Comparison of ENCODE assay signal across 19 cellular contexts in the genomic region with DNA sequence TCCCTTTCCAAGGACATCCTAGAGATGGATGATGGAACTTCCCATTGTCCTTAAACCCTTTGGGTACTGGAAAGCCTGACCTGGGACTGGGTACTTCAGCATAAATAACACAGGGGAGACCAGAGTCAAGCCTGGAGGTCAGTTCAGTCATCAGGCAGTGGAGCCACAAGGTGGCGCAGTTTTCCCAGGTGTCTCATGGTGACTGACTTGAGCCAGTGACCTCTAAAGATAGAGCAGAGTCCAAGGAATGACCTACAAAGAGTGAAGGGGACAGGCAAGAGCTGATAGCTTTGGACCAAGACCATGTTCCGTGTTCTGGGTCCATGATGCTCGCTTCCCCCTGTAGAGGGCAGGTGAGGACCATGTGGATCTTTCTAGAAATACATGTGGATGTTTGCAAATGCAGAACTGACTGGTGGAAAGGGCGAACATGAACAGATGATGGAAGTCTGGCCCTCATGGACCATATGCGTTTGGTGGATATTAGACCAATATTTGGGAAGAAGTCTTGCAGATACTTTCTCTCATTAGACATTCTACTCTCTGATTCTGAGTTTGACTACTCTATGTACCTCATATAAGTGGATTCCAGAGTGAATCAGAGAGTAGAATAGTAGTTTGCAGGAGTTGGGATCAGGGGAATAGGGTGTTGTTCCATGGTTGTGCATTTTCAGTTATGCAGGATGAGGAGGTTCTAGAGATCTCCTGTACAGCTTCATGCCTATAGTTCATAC. TPM values are rescaled to one million over a fixed set of nuclear protein-coding genes. Genes with fewer than 3 reads are reported as not detected.
DNase-seq lines count a peak whose midpoint lies in the region; ATAC-seq and TF ChIP-seq lines count a peak whose summit lies in the region.
"Not testable (repeated sequence)": the region's sequence is repeated elsewhere in the genome, so short reads cannot be mapped to it uniquely, and the experiment has no call there.
"Had no signal": no experiment of that assay in that cellular context is flagged by ENCODE, and none has a peak within 500 bp of the region (broad histone marks: within the 10 kb centered on the region; RNA-seq: fewer than 3 reads in every experiment).

No MANE protein-coding gene starts in this region.

- not testable (repeated sequence) for H3K9me3 ChIP-seq in mucosa of descending colon

- not testable (repeated sequence) for H3K9me3 Mint-ChIP-seq in activated T-cell treated with anti-CD3 and anti-CD28 coated beads, Interleukin-2, amount 50 U/mL, for 72 hours; endothelial cell (ENCODE audit: unreplicated experiment)

- ATAC-seq in activated T-cell treated with anti-CD3 and anti-CD28 coated beads, Interleukin-2, amount 50 U/mL, for 72 hours (replicated peaks in 1 of 2); mucosa of descending colon: not testable (repeated sequence)

- not testable (repeated sequence) for H3K36me3 Mint-ChIP-seq in activated T-cell treated with anti-CD3 and anti-CD28 coated beads, Interleukin-2, amount 50 U/mL, for 72 hours (ENCODE audit: insufficient read depth in 2 of 2); endothelial cell (ENCODE audit: low read depth, unreplicated experiment)

- intact Hi-C loops in mucosa of descending colon (cut with DNase I, micrococcal nuclease) = not testable (repeated sequence)

- DNase-seq in COR-L47 (lab: John Stamatoyannopoulos, UW) = peak; percentile 1
- not testable (repeated sequence) for DNase-seq in GM13977 (ENCODE audit: low spot score)
- peak; percentile 6 for DNase-seq in NCI-H69 (lab: John Stamatoyannopoulos, UW)
- peak; percentile 27 for DNase-seq in SK-MEL-5 (ENCODE audit: low read depth, low spot score)
- peak; percentile 14 to 19 for DNase-seq in activated T-cell treated with anti-CD3 and anti-CD28 coated beads, Interleukin-2, amount 50 U/mL, for 72 hours
- DNase-seq in endothelial cell (ENCODE audit: low spot score) = peak; percentile 65
- peak in 2 of 3 donors; percentile 38 to 43 for DNase-seq in mucosa of descending colon

- in situ Hi-C loops in GM13977 (cut with MboI; ENCODE audit: low pct_unique_long_range_greater_than_20kb, low sequenced_read_pairs, unreplicated experiment); SK-MEL-5 (cut with HindIII; ENCODE audit: low pct_unique_long_range_greater_than_20kb, low sequenced_read_pairs): not testable (repeated sequence)

- H3K4me3 ChIP-seq in mucosa of descending colon = not testable (repeated sequence)

- not testable (repeated sequence) for H3K4me3 Mint-ChIP-seq in activated T-cell treated with anti-CD3 and anti-CD28 coated beads, Interleukin-2, amount 50 U/mL, for 72 hours; endothelial cell (ENCODE audit: unreplicated experiment)

- H3K36me3 ChIP-seq in mucosa of descending colon (ENCODE audit: low read depth) = not testable (repeated sequence)

- peak; percentile 14 for TF ChIP-seq CTCF in GM13977 (IDR thresholded peaks at IDR 0.05; ENCODE audit: extremely low read depth, insufficient read depth, missing control alignments)
- peak; percentile 44 for TF ChIP-seq CTCF in endothelial cell (IDR thresholded peaks at IDR 0.05; ENCODE audit: unreplicated experiment)
- not testable (repeated sequence) for TF ChIP-seq CTCF in mucosa of descending colon (IDR thresholded peaks at IDR 0.05)

- not testable (repeated sequence) for H3K4me1 ChIP-seq in mucosa of descending colon (ENCODE audit: low read depth)

- H3K4me1 Mint-ChIP-seq in activated T-cell treated with anti-CD3 and anti-CD28 coated beads, Interleukin-2, amount 50 U/mL, for 72 hours (ENCODE audit: low read depth); endothelial cell (ENCODE audit: unreplicated experiment): not testable (repeated sequence)

- not testable (repeated sequence) for H3K27me3 Mint-ChIP-seq in activated T-cell treated with anti-CD3 and anti-CD28 coated beads, Interleukin-2, amount 50 U/mL, for 72 hours (ENCODE audit: low read depth); endothelial cell (ENCODE audit: unreplicated experiment)

- H3K27ac Mint-ChIP-seq in activated T-cell treated with anti-CD3 and anti-CD28 coated beads, Interleukin-2, amount 50 U/mL, for 72 hours; endothelial cell (ENCODE audit: unreplicated experiment): not testable (repeated sequence)

RNA-seq across cellular contexts. Expression of a gene that starts 6.6 kb away (rescaled TPM):
- 2.5 and 4.1 TPM in 2 replicates for total RNA-seq in SK-MEL-5 (2014; rRNA removed; shearing (Covaris generic))
- 6.3 and 7.9 TPM in 2 replicates for polyA plus RNA-seq in SK-MEL-5 (2015; cell fraction: cytosol; rRNA removed)
- polyA plus RNA-seq in SK-MEL-5 (2015; cell fraction: nucleus; rRNA removed) = 10.8 and 14.1 TPM in 2 replicates
- total RNA-seq in activated T-cell treated with anti-CD3 and anti-CD28 coated beads, Interleukin-2, amount 50 U/mL, for 72 hours = not detected
- total RNA-seq in endothelial cell (ENCODE audit: unreplicated experiment) (not detected), mucosa of descending colon (not detected)
- total RNA-seq: activated CD4-positive, alpha-beta T cell treated with anti-CD3 and anti-CD28 coated beads, Interleukin-2, amount 10 ng/mL, durations not matched to agents 7 days and 5 days; CD8-positive, alpha-beta memory T cell; HT1080; myocyte; posterior vena cava; Right ventricle myocardium superior; sciatic nerve; upper lobe of right lung had no signal
- polyA plus RNA-seq: CD8-positive, alpha-beta memory T cell; immature natural killer cell had no signal

RNA-seq across cellular contexts. Expression of a gene that starts 12.5 kb away (rescaled TPM):
- total RNA-seq in SK-MEL-5 (2014; rRNA removed; shearing (Covaris generic)) = not detected in 2 replicates
- 0.53 TPM in 1 of 2 replicates, not detected in the other for polyA plus RNA-seq in SK-MEL-5 (2015; cell fraction: cytosol; rRNA removed)
- not detected in 2 replicates for polyA plus RNA-seq in SK-MEL-5 (2015; cell fraction: nucleus; rRNA removed)
- total RNA-seq in activated T-cell treated with anti-CD3 and anti-CD28 coated beads, Interleukin-2, amount 50 U/mL, for 72 hours = not detected
- total RNA-seq in endothelial cell (ENCODE audit: unreplicated experiment) (not detected), mucosa of descending colon (not detected)
- total RNA-seq: activated CD4-positive, alpha-beta T cell treated with anti-CD3 and anti-CD28 coated beads, Interleukin-2, amount 10 ng/mL, durations not matched to agents 7 days and 5 days; activated naive CD4-positive, alpha-beta T cell treated with anti-CD3 and anti-CD28 coated beads, Interleukin-2, amount 50 U/mL, for 72 hours; CD8-positive, alpha-beta memory T cell; esophagus muscularis mucosa; gastroesophageal sphincter; myocyte; posterior vena cava; Right ventricle myocardium superior; sciatic nerve; upper lobe of right lung had no signal
- polyA plus RNA-seq: CD8-positive, alpha-beta memory T cell; immature natural killer cell had no signal
